ENCODE assay signal across 29 cellular contexts in genomic region chr12:82012176-82012575, GRCh38.
"Had no signal": no experiment of that assay in that cellular context is flagged by ENCODE, and none has a peak within 500 bp of the region (broad histone marks: within the 10 kb centered on the region; RNA-seq: fewer than 3 reads in every experiment).

No MANE protein-coding gene starts in this region.

- H3K79me2 ChIP-seq: hepatocyte had no signal

- FAIRE-seq: endometrium, endothelial cell of umbilical vein, frontal cortex had no signal

- H3K36me3 ChIP-seq: colonic mucosa, esophagus muscularis mucosa, esophagus squamous epithelium, gastrocnemius medialis, gastroesophageal sphincter, heart left ventricle, heart right ventricle had no signal

- H3K27ac ChIP-seq: colonic mucosa, coronary artery, dorsolateral prefrontal cortex, epithelial cell of prostate, esophagus muscularis mucosa, esophagus squamous epithelium, foreskin keratinocyte, gastrocnemius medialis, gastroesophageal sphincter, heart left ventricle, heart right ventricle, hepatocyte had no signal

- H3K27ac Mint-ChIP-seq: dendritic cell treated with granulocyte-macrophage colony-stimulating factor and Interleukin-4, amounts not matched to agents 40 ng/mL and 50 ng/mL, for 4 days; effector memory CD8-positive, alpha-beta T cell; endodermal cell had no signal

- H3K27me3 Mint-ChIP-seq: dendritic cell treated with granulocyte-macrophage colony-stimulating factor and Interleukin-4, amounts not matched to agents 40 ng/mL and 50 ng/mL, for 4 days; effector memory CD8-positive, alpha-beta T cell had no signal

- ATAC-seq: effector memory CD8-positive, alpha-beta T cell; esophagus mucosa; foreskin keratinocyte; gastrocnemius medialis; gastroesophageal sphincter; heart left ventricle; heart right ventricle had no signal

- DNase-seq: colonic mucosa; cortex of kidney; dermis blood vessel endothelial cell; dorsolateral prefrontal cortex; effector CD4-positive, alpha-beta T cell; effector CD8-positive, alpha-beta T cell; effector memory CD4-positive, alpha-beta T cell; effector memory CD8-positive, alpha-beta T cell; endodermal cell; erythroblast; esophagus squamous epithelium; foreskin fibroblast; foreskin keratinocyte; foreskin melanocyte; gastrocnemius medialis; glutamatergic neuron; head of caudate nucleus; heart left ventricle; heart right ventricle had no signal

- H3K4me3 Mint-ChIP-seq: dendritic cell treated with granulocyte-macrophage colony-stimulating factor and Interleukin-4, amounts not matched to agents 40 ng/mL and 50 ng/mL, for 4 days; effector memory CD8-positive, alpha-beta T cell; endodermal cell had no signal

- H3K4me3 ChIP-seq: colonic mucosa, coronary artery, dorsolateral prefrontal cortex, esophagus muscularis mucosa, esophagus squamous epithelium, gastrocnemius medialis, gastroesophageal sphincter, heart left ventricle, heart right ventricle, hepatocyte had no signal

- H3K9me3 ChIP-seq: colonic mucosa, esophagus muscularis mucosa, gastrocnemius medialis, gastroesophageal sphincter had no signal

- H3K27me3 ChIP-seq: colonic mucosa, dorsolateral prefrontal cortex, esophagus muscularis mucosa, esophagus squamous epithelium, foreskin keratinocyte, gastrocnemius medialis, gastroesophageal sphincter, heart left ventricle, heart right ventricle, hepatocyte had no signal

- H3K4me1 ChIP-seq: colonic mucosa, esophagus muscularis mucosa, esophagus squamous epithelium, foreskin keratinocyte, gastrocnemius medialis, gastroesophageal sphincter, heart left ventricle, heart right ventricle had no signal

- H2AFZ ChIP-seq: hepatocyte had no signal

- H3K4me2 ChIP-seq: hepatocyte had no signal

- H3K4me1 Mint-ChIP-seq: endodermal cell had no signal
